In the genomic region with DNA sequence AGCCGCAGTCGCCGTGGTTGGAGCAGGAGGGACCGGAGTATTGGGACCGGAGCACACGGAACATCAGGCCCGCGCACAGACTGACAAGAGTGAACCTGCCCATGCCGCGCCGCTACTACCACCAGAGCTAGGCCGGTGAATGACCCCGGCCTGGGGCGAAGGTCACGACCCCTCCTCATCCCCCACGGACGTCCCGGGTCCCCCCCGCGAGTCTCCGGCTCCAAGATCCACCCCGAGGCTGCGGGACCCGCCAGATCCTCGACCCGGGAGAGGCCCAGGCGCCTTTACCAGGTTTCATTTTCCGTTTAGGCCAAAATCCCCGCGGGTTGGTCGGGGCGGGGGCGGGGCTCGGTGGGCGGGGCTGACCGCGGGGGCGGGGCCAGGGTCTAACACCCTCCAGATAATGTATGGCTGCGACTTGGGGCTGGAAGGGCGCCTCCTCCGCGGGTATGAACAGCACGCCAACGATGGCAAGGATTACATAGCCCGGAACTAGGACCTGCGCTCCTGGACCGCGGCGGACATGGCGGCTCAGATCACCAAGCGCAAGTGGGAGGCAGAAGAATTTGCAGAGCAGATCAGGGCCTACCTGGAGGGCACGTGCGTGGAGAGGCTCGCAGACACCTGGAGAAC, we compare ENCODE assay signal across 9 cellular contexts. TPM values are rescaled to one million over a fixed set of nuclear protein-coding genes. Genes with fewer than 3 reads are reported as not detected.
A peak's percentile ranks its signal among the peaks of the same experiment; 100 is the strongest.
DNase-seq lines count a peak whose midpoint lies in the region; ATAC-seq, FAIRE-seq and TF ChIP-seq lines count a peak whose summit lies in the region.
"Had no signal": no experiment of that assay in that cellular context is flagged by ENCODE, and none has a peak within 500 bp of the region (broad histone marks: within the 10 kb centered on the region; RNA-seq: fewer than 3 reads in every experiment).

No MANE protein-coding gene starts in this region.

- peak; percentile 68 for FAIRE-seq in GM12892 (lab: Jason Lieb, UNC)

- peaks cover 4% of the 10 kb centered on the region for H3K4me1 ChIP-seq in adipocyte (ENCODE audit: control insufficient read depth, insufficient read depth, low read length)
- H3K4me1 ChIP-seq in right atrium auricular region, result no peaks in the 10 kb centered on the region
- H3K4me1 ChIP-seq: ascending aorta had no signal

- no peak for TF ChIP-seq CTCF in right atrium auricular region (IDR thresholded peaks at IDR 0.05)

- ATAC-seq in HG03139 (IDR thresholded peaks at IDR 0.05; ENCODE audit: unreplicated experiment) (peak; percentile 67), HG02870 (IDR thresholded peaks at IDR 0.05; ENCODE audit: unreplicated experiment) (no peak), HG02973 (IDR thresholded peaks at IDR 0.05; ENCODE audit: unreplicated experiment) (no peak)

- H3K4me3 ChIP-seq in adipocyte (ENCODE audit: low read length) (peak overlapping the region; percentile 83), right atrium auricular region (peak overlapping the region in 1 of 2 donors; percentile 69), skin epidermis (peak overlapping the region; percentile 45 to 84 (median 57))

- peak overlapping the region; percentile 87 for H3K9ac ChIP-seq in adipocyte (ENCODE audit: low read length)

- no peaks in the 10 kb centered on the region for H3K36me3 ChIP-seq in adipocyte (ENCODE audit: control insufficient read depth, insufficient read depth, low read length, severe bottlenecking)
- H3K36me3 ChIP-seq in right atrium auricular region, result no peaks in the 10 kb centered on the region
- H3K36me3 ChIP-seq: ascending aorta had no signal

- H3K9me3 ChIP-seq in adipocyte (ENCODE audit: control insufficient read depth, low read length) (no peaks in the 10 kb centered on the region), right atrium auricular region (no peaks in the 10 kb centered on the region)
- H3K9me3 ChIP-seq: ascending aorta had no signal

- DNase-seq in GM12892 (ENCODE audit: insufficient read length) (peak; percentile 77), SW480 (ENCODE audit: low spot score) (peak; percentile 35), adipocyte (ENCODE audit: low read depth) (peak; percentile 68), right atrium auricular region (ENCODE audit: low spot score) (peak; percentile 68)

- H3K27me3 ChIP-seq in adipocyte (replicated peaks; ENCODE audit: control insufficient read depth, insufficient read depth, low read length), result no peaks in the 10 kb centered on the region
- H3K27me3 ChIP-seq in right atrium auricular region, result no peaks in the 10 kb centered on the region
- H3K27me3 ChIP-seq: ascending aorta had no signal

- TF ChIP-seq POLR2A in GM12892 (IDR thresholded peaks at IDR 0.05; ENCODE audit: low read depth, low read length), result no peak; the same call in 1 of the 2 replicates

- H3K27ac ChIP-seq in right atrium auricular region, result peak overlapping the region in 1 of 2 donors; percentile 80
- H3K27ac ChIP-seq in skin epidermis, result peak overlapping the region; percentile 79 to 99 (median 92)

RNA-seq across cellular contexts. Expression of a gene that starts 15.4 kb away (rescaled TPM):
- 940 TPM for polyA plus RNA-seq in GM12892 (2012; ENCODE audit: missing spikeins)
- 100 to 1,000 TPM; 272 to 536 TPM for total RNA-seq in right atrium auricular region
